1 cellular context compared by ENCODE assay signal in the genomic region with DNA sequence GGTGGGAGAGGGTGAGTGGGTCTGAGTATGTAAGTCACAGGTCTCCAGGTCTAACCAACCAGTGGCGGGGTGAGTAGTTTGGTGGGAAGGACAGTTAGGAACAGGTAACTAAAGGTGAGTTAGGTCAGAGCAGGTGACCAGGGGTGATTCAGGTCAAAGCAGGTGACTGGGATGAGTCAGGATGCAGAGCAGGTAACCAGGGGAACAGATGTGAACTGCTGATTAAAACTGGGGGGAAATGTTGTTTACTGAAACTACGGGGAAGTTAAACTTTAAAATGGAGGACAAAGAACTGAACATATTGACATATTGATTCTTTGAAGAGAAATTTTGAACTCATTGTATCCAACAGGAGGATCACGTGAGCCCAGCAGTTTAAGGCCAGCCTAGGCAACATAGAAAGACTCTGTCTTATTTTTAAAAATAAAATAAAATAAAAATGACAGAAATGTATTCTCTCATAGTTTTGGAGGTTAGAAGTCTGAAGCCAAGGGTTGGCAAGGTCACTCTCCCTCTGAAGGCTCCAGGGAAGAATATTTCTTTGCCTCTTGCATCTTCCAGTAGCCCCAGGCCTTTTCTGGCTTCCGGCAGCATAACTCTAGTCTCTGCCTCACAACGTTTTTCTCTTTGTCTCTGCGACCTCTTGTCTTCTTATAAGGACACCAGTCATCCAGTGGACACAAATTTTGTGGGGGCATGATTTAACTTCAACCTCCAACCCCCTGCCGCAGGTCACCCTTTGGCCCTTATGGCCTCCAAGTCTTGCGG.
TF ChIP-seq lines count a peak whose summit lies in the region.

No MANE protein-coding gene starts in this region.

TF ChIP-seq in HepG2, 621 proteins besides CTCF, POLR2A, EP300 and RAD21 (continued from another document):
- TF ChIP-seq, protein P1, sequence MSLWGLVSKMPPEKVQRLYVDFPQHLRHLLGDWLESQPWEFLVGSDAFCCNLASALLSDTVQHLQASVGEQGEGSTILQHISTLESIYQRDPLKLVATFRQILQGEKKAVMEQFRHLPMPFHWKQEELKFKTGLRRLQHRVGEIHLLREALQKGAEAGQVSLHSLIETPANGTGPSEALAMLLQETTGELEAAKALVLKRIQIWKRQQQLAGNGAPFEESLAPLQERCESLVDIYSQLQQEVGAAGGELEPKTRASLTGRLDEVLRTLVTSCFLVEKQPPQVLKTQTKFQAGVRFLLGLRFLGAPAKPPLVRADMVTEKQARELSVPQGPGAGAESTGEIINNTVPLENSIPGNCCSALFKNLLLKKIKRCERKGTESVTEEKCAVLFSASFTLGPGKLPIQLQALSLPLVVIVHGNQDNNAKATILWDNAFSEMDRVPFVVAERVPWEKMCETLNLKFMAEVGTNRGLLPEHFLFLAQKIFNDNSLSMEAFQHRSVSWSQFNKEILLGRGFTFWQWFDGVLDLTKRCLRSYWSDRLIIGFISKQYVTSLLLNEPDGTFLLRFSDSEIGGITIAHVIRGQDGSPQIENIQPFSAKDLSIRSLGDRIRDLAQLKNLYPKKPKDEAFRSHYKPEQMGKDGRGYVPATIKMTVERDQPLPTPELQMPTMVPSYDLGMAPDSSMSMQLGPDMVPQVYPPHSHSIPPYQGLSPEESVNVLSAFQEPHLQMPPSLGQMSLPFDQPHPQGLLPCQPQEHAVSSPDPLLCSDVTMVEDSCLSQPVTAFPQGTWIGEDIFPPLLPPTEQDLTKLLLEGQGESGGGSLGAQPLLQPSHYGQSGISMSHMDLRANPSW (CRISPR knock-in tag; IDR thresholded peaks at IDR 0.05; ENCODE audit: borderline replicate concordance), result no peak
- TF ChIP-seq, protein P2, sequence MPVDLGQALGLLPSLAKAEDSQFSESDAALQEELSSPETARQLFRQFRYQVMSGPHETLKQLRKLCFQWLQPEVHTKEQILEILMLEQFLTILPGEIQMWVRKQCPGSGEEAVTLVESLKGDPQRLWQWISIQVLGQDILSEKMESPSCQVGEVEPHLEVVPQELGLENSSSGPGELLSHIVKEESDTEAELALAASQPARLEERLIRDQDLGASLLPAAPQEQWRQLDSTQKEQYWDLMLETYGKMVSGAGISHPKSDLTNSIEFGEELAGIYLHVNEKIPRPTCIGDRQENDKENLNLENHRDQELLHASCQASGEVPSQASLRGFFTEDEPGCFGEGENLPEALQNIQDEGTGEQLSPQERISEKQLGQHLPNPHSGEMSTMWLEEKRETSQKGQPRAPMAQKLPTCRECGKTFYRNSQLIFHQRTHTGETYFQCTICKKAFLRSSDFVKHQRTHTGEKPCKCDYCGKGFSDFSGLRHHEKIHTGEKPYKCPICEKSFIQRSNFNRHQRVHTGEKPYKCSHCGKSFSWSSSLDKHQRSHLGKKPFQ (CRISPR knock-in tag; IDR thresholded peaks at IDR 0.05; ENCODE audit: insufficient replicate concordance), result peak; percentile 45
- TF ChIP-seq FOXK1 (CRISPR knock-in tag; IDR thresholded peaks at IDR 0.05; ENCODE audit: borderline replicate concordance, low read depth), result 0 out of 2 replicates have a peak, but pooled peaks have one; percentile 43
- TF ChIP-seq PPARG (CRISPR knock-in tag; conservative IDR thresholded peaks at IDR 0.05), result 0 out of 2 replicates have a peak, but pooled peaks have one; percentile 17
